Comparison of ENCODE assay signal across 8 cellular contexts in genomic region chr2:191246820-191247380, GRCh38. TPM values are rescaled to one million over a fixed set of nuclear protein-coding genes. Genes with fewer than 3 reads are reported as not detected.
DNase-seq lines count a peak whose midpoint lies in the region; ATAC-seq and TF ChIP-seq lines count a peak whose summit lies in the region.

No MANE protein-coding gene starts in this region.

- peak overlapping the region; percentile 79 for H3K27ac ChIP-seq in SJSA1
- H3K27ac ChIP-seq in ovary, result peak overlapping the region; percentile 24 to 40

- ATAC-seq in omental fat pad (ENCODE audit: low FRiP score), result no peak

- TF ChIP-seq EP300 in ovary (IDR thresholded peaks at IDR 0.05), result no peak

- TF ChIP-seq POLR2A in ovary (IDR thresholded peaks at IDR 0.05), result no peak

- TF ChIP-seq CTCF in fibroblast of the aortic adventitia (IDR thresholded peaks at IDR 0.05; ENCODE audit: insufficient read depth, low read length) (no peak), ovary (IDR thresholded peaks at IDR 0.05) (no peak), omental fat pad (IDR thresholded peaks at IDR 0.05) (no peak)

- no peaks in the 10 kb centered on the region for H3K9me3 ChIP-seq in SJSA1 (replicated peaks)
- H3K9me3 ChIP-seq in ovary, result no peaks in the 10 kb centered on the region

- peaks cover 26% of the 10 kb centered on the region for H3K4me1 ChIP-seq in SJSA1 (replicated peaks)
- H3K4me1 ChIP-seq in ovary (ENCODE audit: insufficient read depth), result peaks cover 10% of the 10 kb centered on the region

- peak overlapping the region; percentile 91 for H3K4me3 ChIP-seq in SJSA1
- H3K4me3 ChIP-seq in fibroblast of the aortic adventitia (ENCODE audit: low read depth, low read length), result peak overlapping the region; percentile 84
- H3K4me3 ChIP-seq in ovary, result peak overlapping the region; percentile 47

- H3K36me3 ChIP-seq in SJSA1 (peaks cover 15% of the 10 kb centered on the region), ovary (no peaks in the 10 kb centered on the region)

- DNase-seq in Caki2 (ENCODE audit: low read depth) (peak; percentile 15), SJSA1 (ENCODE audit: low read depth in 1 of 2, low spot score in 2 of 2) (peak in 1 of 2 experiments; percentile 48), fibroblast of the aortic adventitia (ENCODE audit: low read depth) (no peak), ovary (peak in 1 of 5 donors; percentile 29), dedifferentiated amniotic fluid mesenchymal stem cell (ENCODE audit: extremely low spot score) (no peak), hepatic stellate cell (ENCODE audit: low spot score) (no peak), omental fat pad (ENCODE audit: low spot score) (no peak), posterior vena cava (ENCODE audit: low spot score) (no peak)

- WGBS in ovary, 3 donors, result 14 to 17% (median 15%) methylated on average over 6 of the region's 6 CpGs

- intact Hi-C loops in ovary (cut with DNase I) (loop anchor here in 3 of 4 donors (5.0 to 10.0 kb wide), 3 partner anchors 58 to 258 kb away; no protein-coding TSS in a partner anchor), posterior vena cava (cut with DNase I) (loop anchor here (10.0 kb wide), 2 partner anchors 248 to 258 kb away; no protein-coding TSS in a partner anchor)

- in situ Hi-C loops in Caki2 (cut with HindIII; ENCODE audit: low pct_unique_long_range_greater_than_20kb, low sequenced_read_pairs), result no loop called here

- no peaks in the 10 kb centered on the region for H3K27me3 ChIP-seq in SJSA1 (replicated peaks)
- no peaks in the 10 kb centered on the region for H3K27me3 ChIP-seq in ovary

RNA-seq across cellular contexts. Expression of gene MYO1B, which starts 1.7 kb away (rescaled TPM):
- total RNA-seq in Caki2 (2014; rRNA removed; shearing (Covaris generic); ENCODE audit: low replicate concordance), result 46.5 and 47.0 TPM in 2 replicates
- total RNA-seq in SJSA1 (2014; rRNA removed; shearing (Covaris generic)), result 87.6 and 106 TPM in 2 replicates
- 75.3 and 103 TPM in 2 replicates for total RNA-seq in fibroblast of the aortic adventitia (ENCODE audit: low replicate concordance)
- 10 to 100 TPM; 17.6 to 34.7 (median 27.3) TPM for total RNA-seq in ovary
- polyA plus RNA-seq in ovary, result 10 to 100 TPM; 15.8 to 32.1 TPM
- 100 to 1,000 TPM in 1 of 4 donors, 10 to 100 TPM in 3; 37.7 to 118 (median 59.8) TPM for total RNA-seq in omental fat pad
- 10 to 100 TPM; 29.8 to 30.0 TPM for total RNA-seq in posterior vena cava
